In genomic region chrX:134406977-134407376, GRCh38 we compare ENCODE assay signal across 19 cellular contexts.
"Had no signal": no experiment of that assay in that cellular context is flagged by ENCODE, and none has a peak within 500 bp of the region (broad histone marks: within the 10 kb centered on the region; RNA-seq: fewer than 3 reads in every experiment).

No MANE protein-coding gene starts in this region.

- ATAC-seq: naive thymus-derived CD4-positive, alpha-beta T cell; stimulated activated naive B cell treated with anti-CD40 and anti-IgM and Interleukin-4, amounts not matched to agents 10 μg/mL and 1 μg/mL and 100 μg/mL, for 72 hours; stimulated activated naive CD8-positive, alpha-beta T cell treated with anti-CD3 and anti-CD28 coated beads, Interleukin-15, amount 100 ng/mL, for 72 hours had no signal

- H3K4me2 ChIP-seq: hepatocyte had no signal

- H3K9me3 Mint-ChIP-seq: naive thymus-derived CD4-positive, alpha-beta T cell; stimulated activated naive B cell treated with anti-CD40 and anti-IgM and Interleukin-4, amounts not matched to agents 10 μg/mL and 1 μg/mL and 100 μg/mL, for 72 hours; stimulated activated naive CD8-positive, alpha-beta T cell treated with anti-CD3 and anti-CD28 coated beads, Interleukin-15, amount 100 ng/mL, for 72 hours had no signal

- H3K4me1 ChIP-seq: sigmoid colon, testis, tibial nerve had no signal

- H3K27me3 Mint-ChIP-seq: naive thymus-derived CD4-positive, alpha-beta T cell; stimulated activated naive B cell treated with anti-CD40 and anti-IgM and Interleukin-4, amounts not matched to agents 10 μg/mL and 1 μg/mL and 100 μg/mL, for 72 hours; stimulated activated naive CD8-positive, alpha-beta T cell treated with anti-CD3 and anti-CD28 coated beads, Interleukin-15, amount 100 ng/mL, for 72 hours had no signal

- H3K27ac Mint-ChIP-seq: stimulated activated naive B cell treated with anti-CD40 and anti-IgM and Interleukin-4, amounts not matched to agents 10 μg/mL and 1 μg/mL and 100 μg/mL, for 72 hours; stimulated activated naive CD8-positive, alpha-beta T cell treated with anti-CD3 and anti-CD28 coated beads, Interleukin-15, amount 100 ng/mL, for 72 hours had no signal

- DNase-seq: effector memory CD4-positive, alpha-beta T cell; foreskin melanocyte; head of caudate nucleus; left colon; left ventricle myocardium superior; naive thymus-derived CD4-positive, alpha-beta T cell; posterior cingulate gyrus; sigmoid colon; stimulated activated CD4-positive, alpha-beta T cell treated with anti-CD3 and anti-CD28 coated beads, Interleukin-2, amount 100 ng/mL, for 24 hours; stimulated activated CD4-positive, alpha-beta T cell treated with anti-CD3 and anti-CD28 coated beads, Interleukin-4, amount 100 ng/mL, for 4 hours; stimulated activated naive B cell treated with anti-CD40 and anti-IgM and Interleukin-4, amounts not matched to agents 10 μg/mL and 1 μg/mL and 100 μg/mL, for 72 hours; stimulated activated naive CD8-positive, alpha-beta T cell treated with anti-CD3 and anti-CD28 coated beads, Interleukin-15, amount 100 ng/mL, for 72 hours; testis had no signal

- H3K4me3 Mint-ChIP-seq: naive thymus-derived CD4-positive, alpha-beta T cell; stimulated activated naive B cell treated with anti-CD40 and anti-IgM and Interleukin-4, amounts not matched to agents 10 μg/mL and 1 μg/mL and 100 μg/mL, for 72 hours; stimulated activated naive CD8-positive, alpha-beta T cell treated with anti-CD3 and anti-CD28 coated beads, Interleukin-15, amount 100 ng/mL, for 72 hours had no signal

- FAIRE-seq: endometrium, urothelium cell line had no signal

- H3K4me1 Mint-ChIP-seq: stimulated activated naive CD8-positive, alpha-beta T cell treated with anti-CD3 and anti-CD28 coated beads, Interleukin-15, amount 100 ng/mL, for 72 hours had no signal

- H3K9me3 ChIP-seq: neutrophil, sigmoid colon, testis, tibial nerve had no signal

- H3K4me3 ChIP-seq: hepatocyte, sigmoid colon, skin epidermis, testis, tibial nerve had no signal

- H3K27ac ChIP-seq: hepatocyte, neutrophil, sigmoid colon, skin epidermis, testis, tibial nerve had no signal
